8 cellular contexts compared by ENCODE assay signal in the genomic region with DNA sequence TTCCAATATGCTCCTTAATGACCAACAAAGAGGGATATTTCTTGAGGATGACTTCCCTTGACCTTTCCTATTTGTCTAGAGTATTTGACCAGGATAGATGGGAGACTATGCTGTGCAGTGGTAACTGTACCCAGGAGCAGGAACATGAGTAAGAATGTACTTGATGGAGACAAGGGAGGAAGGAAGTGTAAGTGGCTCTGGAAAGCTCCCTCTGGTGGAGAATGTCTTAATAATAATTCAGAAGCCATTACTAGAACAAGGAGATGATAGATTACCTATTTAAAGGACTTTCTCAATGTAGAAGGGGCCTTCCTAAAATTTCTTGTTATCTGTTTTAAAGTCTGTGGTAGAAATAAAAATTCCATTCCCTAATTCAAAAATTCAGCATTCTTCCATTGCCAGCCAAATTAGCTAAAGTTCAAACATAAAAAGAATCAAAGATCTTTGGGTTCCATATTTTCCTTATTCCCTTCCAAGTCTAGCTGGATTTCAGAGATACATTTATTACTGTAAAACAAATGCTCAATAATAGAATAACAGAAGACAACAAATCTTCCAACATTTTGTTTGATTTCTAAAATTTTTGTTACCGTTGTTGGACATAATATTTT.
DNase-seq lines count a peak whose midpoint lies in the region; ATAC-seq and TF ChIP-seq lines count a peak whose summit lies in the region.

No MANE protein-coding gene starts in this region.

- CTCF ChIA-PET in BJ (lab: Yijun Ruan, JAX): interaction anchor here (0.8 to 1.3 kb wide), 4 partner anchors 10 to 211 kb away, joined by 3 read pairs; no protein-coding TSS in a partner anchor

- H3K4me3 Mint-ChIP-seq in nephron progenitor cell: no peak overlapping the region
- H3K4me3 Mint-ChIP-seq in activated T-cell treated with anti-CD3 and anti-CD28 coated beads, Interleukin-2, amount 50 U/mL, for 72 hours: no peak overlapping the region

- no peaks in the 10 kb centered on the region for H3K36me3 ChIP-seq in BJ (ENCODE audit: control insufficient read depth, insufficient read depth, low read length)

- peaks cover 5% of the 10 kb centered on the region for H3K4me1 Mint-ChIP-seq in nephron progenitor cell
- no peaks in the 10 kb centered on the region for H3K4me1 Mint-ChIP-seq in activated T-cell treated with anti-CD3 and anti-CD28 coated beads, Interleukin-2, amount 50 U/mL, for 72 hours (ENCODE audit: low read depth)

- no peaks in the 10 kb centered on the region for H3K27me3 Mint-ChIP-seq in nephron progenitor cell (ENCODE audit: low read depth, poor library complexity)
- no peaks in the 10 kb centered on the region for H3K27me3 Mint-ChIP-seq in activated T-cell treated with anti-CD3 and anti-CD28 coated beads, Interleukin-2, amount 50 U/mL, for 72 hours (ENCODE audit: low read depth)

- H3K4me3 ChIP-seq in BJ (ENCODE audit: low read depth, low read length): no peak overlapping the region

- no peaks in the 10 kb centered on the region for H3K27me3 ChIP-seq in BJ (ENCODE audit: control insufficient read depth, insufficient read depth, low read length)

- H3K9me3 Mint-ChIP-seq in nephron progenitor cell: no peaks in the 10 kb centered on the region
- H3K9me3 Mint-ChIP-seq in activated T-cell treated with anti-CD3 and anti-CD28 coated beads, Interleukin-2, amount 50 U/mL, for 72 hours: peaks cover 2 to 3% of the 10 kb centered on the region in 2 donors

- TF ChIP-seq CTCF in BJ (IDR thresholded peaks at IDR 0.05; ENCODE audit: insufficient read depth, low read depth, low read length) (peak; percentile 50), nephron progenitor cell (IDR thresholded peaks at IDR 0.05) (peak; percentile 64)

- H3K36me3 Mint-ChIP-seq in nephron progenitor cell (ENCODE audit: low read depth): no peaks in the 10 kb centered on the region
- no peaks in the 10 kb centered on the region for H3K36me3 Mint-ChIP-seq in activated T-cell treated with anti-CD3 and anti-CD28 coated beads, Interleukin-2, amount 50 U/mL, for 72 hours (ENCODE audit: insufficient read depth in 2 of 2)

- H3K27ac Mint-ChIP-seq in nephron progenitor cell: no peak overlapping the region
- no peak overlapping the region for H3K27ac Mint-ChIP-seq in activated T-cell treated with anti-CD3 and anti-CD28 coated beads, Interleukin-2, amount 50 U/mL, for 72 hours

- ATAC-seq in GM18873 (IDR thresholded peaks at IDR 0.05; ENCODE audit: low FRiP score, unreplicated experiment): peak; percentile 64
- ATAC-seq in HG03095 (IDR thresholded peaks at IDR 0.05; ENCODE audit: unreplicated experiment): peak; percentile 79
- no peak for ATAC-seq in activated T-cell treated with anti-CD3 and anti-CD28 coated beads, Interleukin-2, amount 50 U/mL, for 72 hours (replicated peaks in 1 of 2)

- POLR2A ChIA-PET in BJ (lab: Charles Lee): no interaction called here

- no peak for DNase-seq in BJ (ENCODE audit: low read depth)
- peak; percentile 14 to 33 for DNase-seq in NCI-H526 (lab: John Stamatoyannopoulos, UW)
- peak; percentile 22 for DNase-seq in dermis blood vessel endothelial cell
- DNase-seq in nephron progenitor cell: peak; percentile 8
- no peak for DNase-seq in activated T-cell treated with anti-CD3 and anti-CD28 coated beads, Interleukin-2, amount 50 U/mL, for 72 hours
- DNase-seq in activated T-cell treated with anti-CD3 and anti-CD28 coated beads, Interleukin-2, amount 50 U/mL, for 48 hours: no peak

Comparison
In these comparisons a context has a peak if more than half of its experiments do, and no peak if none do; other contexts are left out.
1. DNase-seq: peak in NCI-H526 (2 of 2), dermis blood vessel endothelial cell (single experiment) and nephron progenitor cell (single experiment); none in BJ (single experiment), activated T-cell treated with anti-CD3 and anti-CD28 coated beads, Interleukin-2, amount 50 U/mL, for 72 hours (0 of 2) and activated T-cell treated with anti-CD3 and anti-CD28 coated beads, Interleukin-2, amount 50 U/mL, for 48 hours (0 of 2).
2. ATAC-seq: peak in GM18873 (single experiment) and HG03095 (single experiment); none in activated T-cell treated with anti-CD3 and anti-CD28 coated beads, Interleukin-2, amount 50 U/mL, for 72 hours (0 of 2).